38 cellular contexts compared by ENCODE assay signal in the genomic region with DNA sequence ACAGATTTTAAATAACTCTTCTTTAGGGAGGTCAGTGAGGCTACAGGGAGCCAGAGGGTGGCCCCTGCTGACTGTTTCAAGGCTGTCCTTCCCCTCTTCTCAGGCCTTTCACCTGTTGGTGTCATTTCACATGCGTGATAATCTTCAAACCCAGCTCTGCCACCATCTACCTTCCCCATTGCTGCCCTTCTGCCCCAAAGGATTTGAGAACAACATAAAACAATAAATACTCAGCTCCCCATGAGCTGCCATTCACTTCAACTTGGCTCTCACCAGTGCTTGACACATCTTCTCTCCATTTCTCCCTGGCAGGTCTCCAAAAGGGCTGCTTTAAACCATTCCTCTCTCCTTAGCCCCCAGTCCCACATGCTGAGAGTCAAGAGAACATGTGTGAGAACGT.
"Had no signal": no experiment of that assay in that cellular context is flagged by ENCODE, and none has a peak within 500 bp of the region (broad histone marks: within the 10 kb centered on the region; RNA-seq: fewer than 3 reads in every experiment).

No MANE protein-coding gene starts in this region.

- H3K36me3 Mint-ChIP-seq: activated CD8-positive, alpha-beta memory T cell treated with anti-CD3 and anti-CD28 coated beads, Interleukin-2, amount 10 ng/mL, durations not matched to agents 7 days and 5 days; activated naive CD4-positive, alpha-beta T cell treated with anti-CD3 and anti-CD28 coated beads, Interleukin-2, amount 10 ng/mL, durations not matched to agents 7 days and 5 days; activated naive CD4-positive, alpha-beta T cell treated with anti-CD3 and anti-CD28 coated beads, Interleukin-2, amount 50 U/mL, for 24 hours; activated naive CD8-positive, alpha-beta T cell; activated naive CD8-positive, alpha-beta T cell treated with anti-CD3 and anti-CD28 coated beads, Interleukin-2, amount 10 ng/mL, durations not matched to agents 7 days and 5 days; brain had no signal

- H3K27ac Mint-ChIP-seq: activated CD4-positive, alpha-beta memory T cell treated with anti-CD3 and anti-CD28 coated beads, Interleukin-2, amount 10 ng/mL, durations not matched to agents 7 days and 5 days; activated CD4-positive, alpha-beta T cell treated with anti-CD3 and anti-CD28 coated beads for 36 hours; activated CD4-positive, alpha-beta T cell treated with anti-CD3 and anti-CD28 coated beads, Interleukin-2, amount 10 ng/mL, durations not matched to agents 7 days and 5 days; activated CD8-positive, alpha-beta memory T cell treated with anti-CD3 and anti-CD28 coated beads, Interleukin-2, amount 10 ng/mL, durations not matched to agents 7 days and 5 days; activated CD8-positive, alpha-beta T cell treated with anti-CD3 and anti-CD28 coated beads, Interleukin-2, amount 10 ng/mL, durations not matched to agents 7 days and 5 days; activated naive CD4-positive, alpha-beta T cell treated with anti-CD3 and anti-CD28 coated beads, Interleukin-2, amount 10 ng/mL, durations not matched to agents 7 days and 5 days; activated naive CD4-positive, alpha-beta T cell treated with anti-CD3 and anti-CD28 coated beads, Interleukin-2, amount 50 U/mL, for 24 hours; activated naive CD8-positive, alpha-beta T cell; activated naive CD8-positive, alpha-beta T cell treated with anti-CD3 and anti-CD28 coated beads, Interleukin-2, amount 10 ng/mL, durations not matched to agents 7 days and 5 days; activated naive CD8-positive, alpha-beta T cell treated with anti-CD3 and anti-CD28 coated beads, Interleukin-2, amount 50 U/mL, for 24 hours; activated T-cell treated with anti-CD3 and anti-CD28 coated beads, Interleukin-2, amount 50 U/mL, for 24 hours; activated T-helper 2 cell treated with anti-CD3 and anti-CD28 coated beads, Interferon-gamma antibody, Interleukin-2, Interleukin-4, amounts not matched to agents 10 μg/mL and 5 μg/mL and 100 μg/mL, durations not matched to agents 14 hours and 24 hours and 36 hours; brain; T-helper 1 cell treated with Interleukin-12 subunit alpha and Interleukin-12 subunit beta and Interleukin-4 antibody, amounts not matched to agents 30 μg/mL and 1 μg/mL, for 36 hours; T-helper 2 cell treated with Interferon-gamma antibody and Interleukin-4, amounts not matched to agents 5 μg/mL and 100 μg/mL, for 36 hours; WTC11 had no signal

- DNase-seq: activated CD4-positive, alpha-beta memory T cell treated with anti-CD3 and anti-CD28 coated beads, Interleukin-2, amount 10 ng/mL, durations not matched to agents 7 days and 5 days; activated CD4-positive, alpha-beta T cell treated with anti-CD3 and anti-CD28 coated beads for 1 hour; activated CD4-positive, alpha-beta T cell treated with anti-CD3 and anti-CD28 coated beads for 36 hours; activated CD4-positive, alpha-beta T cell treated with anti-CD3 and anti-CD28 coated beads for 48 hours; activated CD4-positive, alpha-beta T cell treated with anti-CD3 and anti-CD28 coated beads, Interleukin-2, amount 10 ng/mL, durations not matched to agents 7 days and 5 days; activated CD4-positive, alpha-beta T cell treated with anti-CD3 and anti-CD28 coated beads, Interleukin-2, amount 50 U/mL, for 48 hours; activated CD4-positive, CD25-positive, alpha-beta regulatory T cell; activated CD8-positive, alpha-beta memory T cell treated with anti-CD3 and anti-CD28 coated beads for 24 hours; activated CD8-positive, alpha-beta memory T cell treated with anti-CD3 and anti-CD28 coated beads, Interleukin-2, amount 10 ng/mL, durations not matched to agents 7 days and 5 days; activated CD8-positive, alpha-beta memory T cell treated with anti-CD3 and anti-CD28 coated beads, Interleukin-2, amount 50 U/mL, for 48 hours; activated CD8-positive, alpha-beta T cell treated with anti-CD3 and anti-CD28 coated beads, Interleukin-2, amount 10 ng/mL, durations not matched to agents 7 days and 5 days; activated effector memory CD4-positive, alpha-beta T cell treated with Interleukin-2 at 50 U/mL for 16 hours; activated gamma-delta T cell; activated naive CD4-positive, alpha-beta T cell treated with anti-CD3 and anti-CD28 coated beads, Interleukin-2, amount 10 ng/mL, durations not matched to agents 7 days and 5 days; activated naive CD4-positive, alpha-beta T cell treated with Interleukin-2 at 50 U/mL for 16 hours; activated naive CD8-positive, alpha-beta T cell treated with anti-CD3 and anti-CD28 coated beads, Interleukin-2, amount 10 ng/mL, durations not matched to agents 7 days and 5 days; activated naive CD8-positive, alpha-beta T cell treated with anti-CD3 and anti-CD28 coated beads, Interleukin-2, amount 50 U/mL, for 24 hours; activated T-cell treated with anti-CD3 and anti-CD28 coated beads, Interleukin-2, amount 50 U/mL, for 24 hours; activated T-cell treated with anti-CD3 and anti-CD28 coated beads, Interleukin-2, amount 50 U/mL, for 48 hours; amygdala; anterior cingulate cortex; caudate nucleus; cerebellar nuclear complex; T-helper 1 cell; T-helper 2 cell; T-helper 9 cell; WERI-Rb-1 had no signal

- H3K27ac ChIP-seq: WERI-Rb-1 had no signal

- H3K9me3 ChIP-seq: ascending aorta had no signal

- H3K9me3 Mint-ChIP-seq: activated CD4-positive, alpha-beta memory T cell treated with anti-CD3 and anti-CD28 coated beads, Interleukin-2, amount 10 ng/mL, durations not matched to agents 7 days and 5 days; activated CD4-positive, alpha-beta T cell treated with anti-CD3 and anti-CD28 coated beads, Interleukin-2, amount 10 ng/mL, durations not matched to agents 7 days and 5 days; activated naive CD4-positive, alpha-beta T cell treated with anti-CD3 and anti-CD28 coated beads, Interleukin-2, amount 10 ng/mL, durations not matched to agents 7 days and 5 days; activated naive CD4-positive, alpha-beta T cell treated with anti-CD3 and anti-CD28 coated beads, Interleukin-2, amount 50 U/mL, for 24 hours; activated naive CD8-positive, alpha-beta T cell treated with anti-CD3 and anti-CD28 coated beads, Interleukin-2, amount 10 ng/mL, durations not matched to agents 7 days and 5 days; activated T-cell treated with anti-CD3 and anti-CD28 coated beads, Interleukin-2, amount 50 U/mL, for 24 hours; activated T-helper 2 cell treated with anti-CD3 and anti-CD28 coated beads, Interferon-gamma antibody, Interleukin-2, Interleukin-4, amounts not matched to agents 10 μg/mL and 5 μg/mL and 100 μg/mL, durations not matched to agents 14 hours and 24 hours and 36 hours; T-helper 1 cell treated with Interleukin-12 subunit alpha and Interleukin-12 subunit beta and Interleukin-4 antibody, amounts not matched to agents 30 μg/mL and 1 μg/mL, for 36 hours; T-helper 2 cell treated with Interferon-gamma antibody and Interleukin-4, amounts not matched to agents 5 μg/mL and 100 μg/mL, for 36 hours had no signal

- H3K4me3 Mint-ChIP-seq: activated CD4-positive, alpha-beta memory T cell treated with anti-CD3 and anti-CD28 coated beads, Interleukin-2, amount 10 ng/mL, durations not matched to agents 7 days and 5 days; activated CD4-positive, alpha-beta T cell treated with anti-CD3 and anti-CD28 coated beads for 36 hours; activated CD4-positive, alpha-beta T cell treated with anti-CD3 and anti-CD28 coated beads, Interleukin-2, amount 10 ng/mL, durations not matched to agents 7 days and 5 days; activated CD8-positive, alpha-beta memory T cell treated with anti-CD3 and anti-CD28 coated beads, Interleukin-2, amount 10 ng/mL, durations not matched to agents 7 days and 5 days; activated CD8-positive, alpha-beta T cell treated with anti-CD3 and anti-CD28 coated beads, Interleukin-2, amount 10 ng/mL, durations not matched to agents 7 days and 5 days; activated naive CD4-positive, alpha-beta T cell treated with anti-CD3 and anti-CD28 coated beads, Interleukin-2, amount 10 ng/mL, durations not matched to agents 7 days and 5 days; activated naive CD4-positive, alpha-beta T cell treated with anti-CD3 and anti-CD28 coated beads, Interleukin-2, amount 50 U/mL, for 24 hours; activated naive CD8-positive, alpha-beta T cell; activated naive CD8-positive, alpha-beta T cell treated with anti-CD3 and anti-CD28 coated beads, Interleukin-2, amount 10 ng/mL, durations not matched to agents 7 days and 5 days; activated naive CD8-positive, alpha-beta T cell treated with anti-CD3 and anti-CD28 coated beads, Interleukin-2, amount 50 U/mL, for 24 hours; activated T-cell treated with anti-CD3 and anti-CD28 coated beads, Interleukin-2, amount 50 U/mL, for 24 hours; brain; central memory CD8-positive, alpha-beta T cell; T-helper 1 cell treated with Interleukin-12 subunit alpha and Interleukin-12 subunit beta and Interleukin-4 antibody, amounts not matched to agents 30 μg/mL and 1 μg/mL, for 36 hours; T-helper 2 cell treated with Interferon-gamma antibody and Interleukin-4, amounts not matched to agents 5 μg/mL and 100 μg/mL, for 36 hours; WTC11 had no signal

- H3K27me3 ChIP-seq: ascending aorta, cardiac muscle cell had no signal

- H3K4me1 Mint-ChIP-seq: activated CD4-positive, alpha-beta memory T cell treated with anti-CD3 and anti-CD28 coated beads, Interleukin-2, amount 10 ng/mL, durations not matched to agents 7 days and 5 days; activated CD4-positive, alpha-beta T cell treated with anti-CD3 and anti-CD28 coated beads for 36 hours; activated CD4-positive, alpha-beta T cell treated with anti-CD3 and anti-CD28 coated beads, Interleukin-2, amount 10 ng/mL, durations not matched to agents 7 days and 5 days; activated CD8-positive, alpha-beta memory T cell treated with anti-CD3 and anti-CD28 coated beads, Interleukin-2, amount 10 ng/mL, durations not matched to agents 7 days and 5 days; activated naive CD4-positive, alpha-beta T cell treated with anti-CD3 and anti-CD28 coated beads, Interleukin-2, amount 10 ng/mL, durations not matched to agents 7 days and 5 days; activated naive CD4-positive, alpha-beta T cell treated with anti-CD3 and anti-CD28 coated beads, Interleukin-2, amount 50 U/mL, for 24 hours; activated naive CD8-positive, alpha-beta T cell treated with anti-CD3 and anti-CD28 coated beads, Interleukin-2, amount 10 ng/mL, durations not matched to agents 7 days and 5 days; activated naive CD8-positive, alpha-beta T cell treated with anti-CD3 and anti-CD28 coated beads, Interleukin-2, amount 50 U/mL, for 24 hours; brain; central memory CD8-positive, alpha-beta T cell; WTC11 had no signal

- H3K27me3 Mint-ChIP-seq: activated CD4-positive, alpha-beta memory T cell treated with anti-CD3 and anti-CD28 coated beads, Interleukin-2, amount 10 ng/mL, durations not matched to agents 7 days and 5 days; activated CD8-positive, alpha-beta memory T cell treated with anti-CD3 and anti-CD28 coated beads, Interleukin-2, amount 10 ng/mL, durations not matched to agents 7 days and 5 days; activated naive CD4-positive, alpha-beta T cell treated with anti-CD3 and anti-CD28 coated beads, Interleukin-2, amount 10 ng/mL, durations not matched to agents 7 days and 5 days; activated naive CD8-positive, alpha-beta T cell treated with anti-CD3 and anti-CD28 coated beads, Interleukin-2, amount 10 ng/mL, durations not matched to agents 7 days and 5 days; activated naive CD8-positive, alpha-beta T cell treated with anti-CD3 and anti-CD28 coated beads, Interleukin-2, amount 50 U/mL, for 24 hours; central memory CD8-positive, alpha-beta T cell had no signal

- H3K4me3 ChIP-seq: ascending aorta, cardiac muscle cell had no signal

- ATAC-seq: activated CD4-positive, alpha-beta T cell treated with anti-CD3 and anti-CD28 coated beads for 36 hours; activated CD4-positive, CD25-positive, alpha-beta regulatory T cell treated with anti-CD3 and anti-CD28 coated beads, Interleukin-2, amount 50 U/mL, for 24 hours; activated CD8-positive, alpha-beta memory T cell treated with anti-CD3 and anti-CD28 coated beads, Interleukin-2, amount 10 ng/mL, durations not matched to agents 7 days and 5 days; activated CD8-positive, alpha-beta T cell treated with anti-CD3 and anti-CD28 coated beads, Interleukin-2, amount 10 ng/mL, durations not matched to agents 7 days and 5 days; activated naive CD8-positive, alpha-beta T cell treated with anti-CD3 and anti-CD28 coated beads, Interleukin-2, amount 50 U/mL, for 24 hours; WTC11 had no signal

- H3K36me3 ChIP-seq: ascending aorta, cardiac muscle cell, WERI-Rb-1 had no signal
